1 cellular context compared by ENCODE assay signal in genomic region chr2:126671049-126671448, GRCh38.
TF ChIP-seq lines count a peak whose summit lies in the region.

No MANE protein-coding gene starts in this region.

TF ChIP-seq in WTC11, 78 proteins besides CTCF, POLR2A, EP300 and RAD21 (continued from another document):
- TF ChIP-seq E2F4 (CRISPR knock-in tag; IDR thresholded peaks at IDR 0.05; ENCODE audit: borderline replicate concordance, low read depth), result no peak
- TF ChIP-seq ATF6 (CRISPR knock-in tag; IDR thresholded peaks at IDR 0.05), result no peak
- no peak for TF ChIP-seq EMX1 (CRISPR knock-in tag; IDR thresholded peaks at IDR 0.05)
- no peak for TF ChIP-seq ZNF396 (CRISPR knock-in tag; IDR thresholded peaks at IDR 0.05; ENCODE audit: borderline replicate concordance)
- no peak for TF ChIP-seq ZBTB21 (CRISPR knock-in tag; IDR thresholded peaks at IDR 0.05; ENCODE audit: borderline replicate concordance)
- TF ChIP-seq NR3C1 (CRISPR knock-in tag; conservative IDR thresholded peaks at IDR 0.05; ENCODE audit: low read depth), result no peak
- no peak for TF ChIP-seq E2F5 (CRISPR knock-in tag; IDR thresholded peaks at IDR 0.05)
- TF ChIP-seq ZNF281 (CRISPR knock-in tag; IDR thresholded peaks at IDR 0.05), result no peak
